Comparison of ENCODE assay signal across 8 cellular contexts in the genomic region with DNA sequence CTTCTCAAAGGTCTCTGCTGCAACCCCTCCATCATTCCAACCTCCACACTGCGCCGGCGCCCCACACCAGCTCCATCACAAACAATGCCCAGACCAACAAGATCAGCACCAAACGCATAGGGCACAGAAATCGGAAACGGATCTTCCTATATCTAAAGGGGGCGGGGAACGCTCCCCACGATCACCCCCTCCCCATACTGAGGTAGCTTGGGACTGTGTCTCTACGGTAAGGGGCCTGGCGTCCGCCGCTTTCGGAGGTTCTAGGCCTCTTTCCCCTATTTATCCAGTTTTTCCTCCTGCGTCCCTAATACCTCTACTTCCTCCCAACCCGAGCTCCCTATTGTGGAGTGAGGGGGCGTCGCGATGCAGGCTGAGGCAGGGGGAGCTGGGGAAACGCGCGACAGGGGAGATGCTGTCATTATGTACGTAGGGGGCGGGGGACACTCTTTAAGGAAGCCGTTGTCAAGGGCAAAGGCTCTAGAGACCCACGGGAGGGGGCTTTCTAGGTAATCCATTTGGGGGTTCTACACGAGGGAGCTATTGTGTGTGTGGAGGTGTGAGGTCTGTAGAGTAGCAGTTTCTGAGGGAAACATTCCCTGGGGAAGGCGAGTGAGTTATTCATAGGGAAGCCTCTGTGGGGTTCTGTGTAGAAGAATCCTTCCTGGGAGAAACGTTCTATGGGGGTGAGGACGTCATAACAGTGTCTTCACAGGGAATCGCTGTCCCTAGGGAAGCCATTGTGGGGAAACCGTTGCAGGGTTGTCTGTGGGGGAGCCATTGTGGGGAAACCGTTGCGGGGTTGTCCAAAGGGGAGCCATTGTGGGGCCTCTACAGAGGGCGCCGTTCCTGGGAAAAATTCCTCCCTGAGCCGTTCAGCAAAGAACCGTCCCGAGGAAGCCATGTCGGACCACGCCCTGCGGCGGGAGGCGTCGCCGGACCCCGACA. TPM values are rescaled to one million over a fixed set of nuclear protein-coding genes. Genes with fewer than 3 reads are reported as not detected.
DNase-seq lines count a peak whose midpoint lies in the region; ATAC-seq and TF ChIP-seq lines count a peak whose summit lies in the region.

No MANE protein-coding gene starts in this region.

- no peak for TF ChIP-seq CTCF in type B pancreatic cell (conservative IDR thresholded peaks at IDR 0.05)

- peak; percentile 7 for DNase-seq in DMS153 (lab: John Stamatoyannopoulos, UW)
- DNase-seq in DMS153 treated with DMSO at 0.1 percent for 48 hours (lab: John Stamatoyannopoulos, UW; ENCODE audit: unreplicated experiment) = no peak
- DNase-seq in LHCN-M2 (ENCODE audit: low read depth) = peak; percentile 67
- DNase-seq in activated CD4-positive, alpha-beta memory T cell treated with anti-CD3 and anti-CD28 coated beads, Interleukin-2, amount 10 ng/mL, durations not matched to agents 7 days and 5 days = no peak
- DNase-seq in fibroblast of gingiva (ENCODE audit: low read depth) = peak; percentile 85
- peak; percentile 41 for DNase-seq in mucosa of gallbladder (ENCODE audit: low spot score)
- peak; percentile 63 for DNase-seq in type B pancreatic cell (ENCODE audit: extremely low spot score, unreplicated experiment)

- H3K9me3 Mint-ChIP-seq in activated CD4-positive, alpha-beta memory T cell treated with anti-CD3 and anti-CD28 coated beads, Interleukin-2, amount 10 ng/mL, durations not matched to agents 7 days and 5 days = no peaks in the 10 kb centered on the region
- H3K9me3 Mint-ChIP-seq in type B pancreatic cell = no peaks in the 10 kb centered on the region

- POLR2A ChIA-PET in activated CD4-positive, alpha-beta memory T cell treated with anti-CD3 and anti-CD28 coated beads, Interleukin-2, amount 10 ng/mL, durations not matched to agents 7 days and 5 days (lab: Charles Lee) = interaction anchor here (3.6 kb wide), 1 partner anchor 13 kb away, joined by 45 read pairs; no protein-coding TSS in a partner anchor

- no peak for ATAC-seq in GM18870 (IDR thresholded peaks at IDR 0.05; ENCODE audit: unreplicated experiment)

- CTCF ChIA-PET in activated CD4-positive, alpha-beta memory T cell treated with anti-CD3 and anti-CD28 coated beads, Interleukin-2, amount 10 ng/mL, durations not matched to agents 7 days and 5 days (lab: Charles Lee) = interaction anchor here (1.2 kb wide), 1 partner anchor 168 kb away, joined by 3 read pairs; a partner anchor contains a TSS

- H3K27ac Mint-ChIP-seq in activated CD4-positive, alpha-beta memory T cell treated with anti-CD3 and anti-CD28 coated beads, Interleukin-2, amount 10 ng/mL, durations not matched to agents 7 days and 5 days = peak overlapping the region; percentile 62
- peak overlapping the region; percentile 94 for H3K27ac Mint-ChIP-seq in type B pancreatic cell

- no peaks in the 10 kb centered on the region for H3K36me3 Mint-ChIP-seq in activated CD4-positive, alpha-beta memory T cell treated with anti-CD3 and anti-CD28 coated beads, Interleukin-2, amount 10 ng/mL, durations not matched to agents 7 days and 5 days (ENCODE audit: low read depth)
- H3K36me3 Mint-ChIP-seq in type B pancreatic cell = peaks cover 7% of the 10 kb centered on the region

- H3K4me3 Mint-ChIP-seq in activated CD4-positive, alpha-beta memory T cell treated with anti-CD3 and anti-CD28 coated beads, Interleukin-2, amount 10 ng/mL, durations not matched to agents 7 days and 5 days = peak overlapping the region; percentile 80
- peak overlapping the region; percentile 94 for H3K4me3 Mint-ChIP-seq in type B pancreatic cell

- peaks cover 36% of the 10 kb centered on the region for H3K4me1 Mint-ChIP-seq in activated CD4-positive, alpha-beta memory T cell treated with anti-CD3 and anti-CD28 coated beads, Interleukin-2, amount 10 ng/mL, durations not matched to agents 7 days and 5 days
- H3K4me1 Mint-ChIP-seq in type B pancreatic cell (ENCODE audit: unreplicated experiment) = peaks cover 16% of the 10 kb centered on the region

- H3K27me3 Mint-ChIP-seq in activated CD4-positive, alpha-beta memory T cell treated with anti-CD3 and anti-CD28 coated beads, Interleukin-2, amount 10 ng/mL, durations not matched to agents 7 days and 5 days = peaks cover 1% of the 10 kb centered on the region
- H3K27me3 Mint-ChIP-seq in type B pancreatic cell = no peaks in the 10 kb centered on the region

RNA-seq across cellular contexts. Expression of a gene that starts 0.7 kb away (rescaled TPM):
- total RNA-seq in LHCN-M2 (2014; rRNA removed) (6.9 and 7.3 TPM in 2 replicates), mucosa of gallbladder (25.4 TPM), type B pancreatic cell (ENCODE audit: low replicate concordance) (17.3 and 19.1 TPM in 2 replicates)
- polyA plus RNA-seq in LHCN-M2 (2012) = 4.9 TPM
- 1 to 10 TPM; 3.5 to 3.9 TPM for total RNA-seq in activated CD4-positive, alpha-beta memory T cell treated with anti-CD3 and anti-CD28 coated beads, Interleukin-2, amount 10 ng/mL, durations not matched to agents 7 days and 5 days

Comparison
In these comparisons a context has a peak if more than half of its experiments do, and no peak if none do; other contexts are left out.
1. DNase-seq: peak in DMS153 (single experiment), LHCN-M2 (single experiment), fibroblast of gingiva (single experiment), mucosa of gallbladder (single experiment) and type B pancreatic cell (single experiment); none in DMS153 treated with DMSO at 0.1 percent for 48 hours (single experiment) and activated CD4-positive, alpha-beta memory T cell treated with anti-CD3 and anti-CD28 coated beads, Interleukin-2, amount 10 ng/mL, durations not matched to agents 7 days and 5 days (single experiment).